Comparison of ENCODE assay signal across 14 cellular contexts in the genomic region with DNA sequence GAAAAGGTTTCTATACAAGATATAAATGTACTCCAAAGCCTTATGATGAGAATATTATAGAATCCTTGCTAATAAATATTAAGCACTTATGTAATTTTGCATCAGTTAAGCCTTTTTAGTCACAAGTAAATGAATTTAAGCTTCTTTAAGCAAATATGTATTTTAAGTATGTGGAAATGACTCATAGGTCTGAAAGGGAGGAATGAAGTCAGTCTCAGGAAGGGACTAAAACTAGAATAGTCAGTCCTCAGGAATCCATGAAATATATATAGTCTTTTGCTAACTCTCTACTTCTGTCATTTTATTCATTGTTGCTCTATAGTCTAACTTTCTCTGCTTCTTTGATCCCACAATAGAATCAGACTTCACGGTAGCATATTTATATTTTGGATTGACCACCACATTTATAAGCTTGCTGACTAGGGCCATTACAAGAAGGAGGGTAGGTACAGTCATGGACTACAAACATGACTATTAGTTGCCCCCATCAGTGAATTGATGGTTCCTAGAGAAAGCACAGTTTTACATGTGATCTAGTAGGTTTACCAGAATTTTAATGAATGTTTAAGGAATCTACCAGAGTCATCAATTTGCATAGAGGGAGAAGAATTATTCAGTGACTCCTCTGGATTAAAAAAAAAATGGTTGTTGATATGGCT. TPM values are rescaled to one million over a fixed set of nuclear protein-coding genes. Genes with fewer than 3 reads are reported as not detected.
DNase-seq lines count a peak whose midpoint lies in the region; ATAC-seq and TF ChIP-seq lines count a peak whose summit lies in the region.
"Had no signal": no experiment of that assay in that cellular context is flagged by ENCODE, and none has a peak within 500 bp of the region (broad histone marks: within the 10 kb centered on the region; RNA-seq: fewer than 3 reads in every experiment).

No MANE protein-coding gene starts in this region.

- H3K36me3 ChIP-seq in GM23248 (ENCODE audit: low read depth), result 0 out of 2 replicates have a peak, but pooled peaks cover 8% of the 10 kb centered on the region
- H3K36me3 ChIP-seq in SK-N-MC (ENCODE audit: insufficient read depth, low read length), result peaks cover 6% of the 10 kb centered on the region; the same call in 1 of the 2 replicates
- peaks cover 8% of the 10 kb centered on the region for H3K36me3 ChIP-seq in skeletal muscle satellite cell (ENCODE audit: insufficient read depth, low read length)
- H3K36me3 ChIP-seq in body of pancreas (replicated peaks in 1 of 2; ENCODE audit: insufficient read depth in 1 of 2, low read depth in 2 of 2), result no peaks in the 10 kb centered on the region
- H3K36me3 ChIP-seq in esophagus muscularis mucosa, result peaks cover 0 to 16% (median 11%) of the 10 kb centered on the region in 4 donors

- H3K27me3 ChIP-seq in GM23248 (replicated peaks; ENCODE audit: insufficient read depth) (no peaks in the 10 kb centered on the region), skeletal muscle satellite cell (ENCODE audit: control insufficient read depth, insufficient read depth, low read length) (no peaks in the 10 kb centered on the region), dorsolateral prefrontal cortex (no peaks in the 10 kb centered on the region), body of pancreas (no peaks in the 10 kb centered on the region), esophagus muscularis mucosa (no peaks in the 10 kb centered on the region)

- H2AFZ ChIP-seq in GM23248, result peak overlapping the region; percentile 72

- no peaks in the 10 kb centered on the region for H3K79me2 ChIP-seq in GM23248 (ENCODE audit: insufficient read depth)

- TF ChIP-seq POLR2A in body of pancreas (IDR thresholded peaks at IDR 0.05) (no peak), esophagus muscularis mucosa (IDR thresholded peaks at IDR 0.05; ENCODE audit: low read depth) (no peak)

- ATAC-seq in GM19351 (IDR thresholded peaks at IDR 0.05; ENCODE audit: unreplicated experiment) (no peak), body of pancreas (no peak)

- peak overlapping the region; percentile 66 for H3K27ac ChIP-seq in GM23248
- peak overlapping the region; percentile 50; the same call in 1 of the 2 replicates for H3K27ac ChIP-seq in SK-N-MC
- peak overlapping the region in 2 of 59 donors; percentile 15 to 26 for H3K27ac ChIP-seq in dorsolateral prefrontal cortex
- no peak overlapping the region for H3K27ac ChIP-seq in body of pancreas
- no peak overlapping the region for H3K27ac ChIP-seq in esophagus muscularis mucosa (replicated peaks in 1 of 4)

- intact Hi-C loops in dorsolateral prefrontal cortex (cut with DNase I), result no loop called here
- intact Hi-C loops in body of pancreas (cut with DNase I), result no loop called here
- intact Hi-C loops in esophagus muscularis mucosa (cut with DNase I), result no loop called here

- peak overlapping the region; percentile 38 for H3K4me3 ChIP-seq in GM23248
- H3K4me3 ChIP-seq in SK-N-MC, result no peak overlapping the region
- H3K4me3 ChIP-seq in fibroblast of mammary gland (ENCODE audit: control insufficient read depth, low read depth, low read length), result no peak overlapping the region
- peak overlapping the region; percentile 42 for H3K4me3 ChIP-seq in skeletal muscle satellite cell (ENCODE audit: low read length)
- H3K4me3 ChIP-seq in dorsolateral prefrontal cortex, result no peak overlapping the region
- no peak overlapping the region for H3K4me3 ChIP-seq in body of pancreas
- no peak overlapping the region for H3K4me3 ChIP-seq in esophagus muscularis mucosa

- peaks cover 38% of the 10 kb centered on the region for H3F3A ChIP-seq in GM23248 (ENCODE audit: insufficient read depth)

- H4K20me1 ChIP-seq in GM23248 (ENCODE audit: insufficient read depth), result no peaks in the 10 kb centered on the region

- H3K9me2 ChIP-seq in GM23248 (ENCODE audit: insufficient read depth), result no peaks in the 10 kb centered on the region

- no peak for TF ChIP-seq CTCF in fibroblast of mammary gland (conservative IDR thresholded peaks at IDR 0.05; ENCODE audit: control insufficient read depth, insufficient read depth, low read depth, low read length)
- no peak for TF ChIP-seq CTCF in dorsolateral prefrontal cortex (IDR thresholded peaks at IDR 0.05 in 54 of 56, conservative IDR thresholded peaks at IDR 0.05 in 2 of 56; ENCODE audit: low read depth in 1 of 56, partially characterized antibody in 56 of 56)
- TF ChIP-seq CTCF in body of pancreas (IDR thresholded peaks at IDR 0.05), result no peak
- no peak for TF ChIP-seq CTCF in esophagus muscularis mucosa (IDR thresholded peaks at IDR 0.05)

- no peaks in the 10 kb centered on the region for H3K9me3 ChIP-seq in GM23248 (ENCODE audit: low read depth)
- H3K9me3 ChIP-seq in SK-N-MC (ENCODE audit: low read depth, low read length), result no peaks in the 10 kb centered on the region
- no peaks in the 10 kb centered on the region for H3K9me3 ChIP-seq in skeletal muscle satellite cell (replicated peaks; ENCODE audit: low read length)
- no peaks in the 10 kb centered on the region for H3K9me3 ChIP-seq in body of pancreas
- no peaks in the 10 kb centered on the region for H3K9me3 ChIP-seq in esophagus muscularis mucosa

- DNase-seq in GM23248, result peak; percentile 88
- DNase-seq in SK-N-MC (ENCODE audit: low read depth, low spot score), result no peak
- DNase-seq in fibroblast of mammary gland (ENCODE audit: low read depth), result peak; percentile 78
- no peak for DNase-seq in dorsolateral prefrontal cortex
- no peak for DNase-seq in body of pancreas
- DNase-seq in esophagus muscularis mucosa (ENCODE audit: extremely low spot score), result no peak
- DNase-seq: activated CD4-positive, CD25-positive, alpha-beta regulatory T cell; activated effector memory CD4-positive, alpha-beta T cell treated with Interleukin-2 at 50 U/mL for 16 hours; DMS79 treated with DMSO at 0.1 percent for 48 hours; naive B cell; SHP77 treated with DMSO at 0.1 percent for 48 hours; stimulated activated naive CD4-positive, alpha-beta T cell treated with Interleukin-2 at 50 U/mL for 16 hours had no signal

- H3K4me2 ChIP-seq in GM23248 (ENCODE audit: unreplicated experiment), result peak overlapping the region; percentile 74
- peak overlapping the region; percentile 74 for H3K4me2 ChIP-seq in skeletal muscle satellite cell (ENCODE audit: low read length)

- H3K4me1 ChIP-seq in GM23248 (ENCODE audit: insufficient read depth) (peaks cover 36% of the 10 kb centered on the region), skeletal muscle satellite cell (ENCODE audit: control insufficient read depth, insufficient read depth, low read length) (peaks cover 20% of the 10 kb centered on the region), body of pancreas (no peaks in the 10 kb centered on the region), esophagus muscularis mucosa (peaks cover 0 to 4% (median 0%) of the 10 kb centered on the region in 4 donors)

- TF ChIP-seq EP300 in esophagus muscularis mucosa (IDR thresholded peaks at IDR 0.05), result no peak

- in situ Hi-C loops in GM23248 (cut with MboI), result no loop called here

- H3K9ac ChIP-seq in GM23248 (no peak overlapping the region), SK-N-MC (ENCODE audit: insufficient read length) (no peak overlapping the region), skeletal muscle satellite cell (ENCODE audit: low read depth, low read length) (peak overlapping the region; percentile 53)

- WGBS in GM23248 (ENCODE audit: low coverage in 1 of 2, low lambda C conversion rate in 2 of 2, missing lambda C conversion rate in 2 of 2), 2 experiments, result 0 to 7% methylated on average over 1 of the region's 1 CpG
- 92 to 100% methylated on average over 1 of the region's 1 CpG for WGBS in body of pancreas, 2 donors
- WGBS in esophagus muscularis mucosa, result 56% methylated on average over 1 of the region's 1 CpG

RNA-seq across cellular contexts. Expression of gene RABGGTB, which starts 20.2 kb away (rescaled TPM):
- 75.0 and 75.9 TPM in 2 replicates for total RNA-seq in GM23248 (2014; rRNA removed; shearing (Covaris generic))
- 22.8 and 26.9 TPM in 2 replicates for polyA plus RNA-seq in GM23248 (2016; fragmentation: Nextera tagmentation; extraction: Ambion mirVana)
- 104 and 123 TPM in 2 replicates for total RNA-seq in skeletal muscle satellite cell (2012; rRNA removed)
- total RNA-seq in dorsolateral prefrontal cortex (10 to 100 TPM; 41.2 to 78.9 (median 61.5) TPM), body of pancreas (10 to 100 TPM; 50.6 to 53.7 TPM), esophagus muscularis mucosa (10 to 100 TPM; 24.3 to 55.2 (median 38.1) TPM)

RNA-seq across cellular contexts. Expression of gene MSH4, which starts 30.9 kb away (rescaled TPM):
- not detected in 2 replicates for total RNA-seq in GM23248 (2014; rRNA removed; shearing (Covaris generic))
- polyA plus RNA-seq in GM23248 (2016; fragmentation: Nextera tagmentation; extraction: Ambion mirVana), result 0.14 TPM in 1 of 2 replicates, not detected in the other
- under 0.01 and 0.51 TPM in 2 replicates for total RNA-seq in skeletal muscle satellite cell (2012; rRNA removed)
- total RNA-seq in dorsolateral prefrontal cortex, result 1 to 10 TPM in 106 of 120 experiments, under 1 TPM in 14; 0.60 to 8.7 (median 1.8) TPM
- total RNA-seq in body of pancreas, result not detected
- total RNA-seq in esophagus muscularis mucosa, result under 1 TPM; 0.13 to 0.83 (median 0.28) TPM

RNA-seq across cellular contexts. Expression of gene ACADM, which starts 41.3 kb away (rescaled TPM):
- 29.5 and 32.6 TPM in 2 replicates for total RNA-seq in GM23248 (2014; rRNA removed; shearing (Covaris generic))
- polyA plus RNA-seq in GM23248 (2016; fragmentation: Nextera tagmentation; extraction: Ambion mirVana), result 32.7 and 37.5 TPM in 2 replicates
- 26.4 and 27.9 TPM in 2 replicates for total RNA-seq in skeletal muscle satellite cell (2012; rRNA removed)
- total RNA-seq in dorsolateral prefrontal cortex (10 to 100 TPM; 41.2 to 86.9 (median 60.5) TPM), body of pancreas (10 to 100 TPM; 38.1 to 38.2 TPM), esophagus muscularis mucosa (10 to 100 TPM; 50.9 to 71.1 (median 59.7) TPM)

Comparison
In these comparisons a context has a peak if more than half of its experiments do, and no peak if none do; other contexts are left out.
1. DNase-seq: peak in GM23248 (single experiment) and fibroblast of mammary gland (single experiment); none in SK-N-MC (single experiment), dorsolateral prefrontal cortex (0 of 10), body of pancreas (0 of 4) and esophagus muscularis mucosa (single experiment).
2. H3K27ac ChIP-seq: peak in GM23248 (single experiment) and SK-N-MC (single experiment); none in body of pancreas (0 of 4) and esophagus muscularis mucosa (0 of 4).
3. H3K4me3 ChIP-seq: peak in GM23248 (single experiment) and skeletal muscle satellite cell (single experiment); none in SK-N-MC (single experiment), fibroblast of mammary gland (single experiment), dorsolateral prefrontal cortex (0 of 59), body of pancreas (0 of 2) and esophagus muscularis mucosa (0 of 4).